In genomic region chr18:26190506-26190905, GRCh38 we compare ENCODE assay signal across 9 cellular contexts. TPM values are rescaled to one million over a fixed set of nuclear protein-coding genes. Genes with fewer than 3 reads are reported as not detected.
DNase-seq lines count a peak whose midpoint lies in the region; ATAC-seq and TF ChIP-seq lines count a peak whose summit lies in the region.
"Had no signal": no experiment of that assay in that cellular context is flagged by ENCODE, and none has a peak within 500 bp of the region (broad histone marks: within the 10 kb centered on the region; RNA-seq: fewer than 3 reads in every experiment).

No MANE protein-coding gene starts in this region.

- H3K9me2 ChIP-seq in DOHH2 (replicated peaks; ENCODE audit: control insufficient read depth, low read length), result no peaks in the 10 kb centered on the region

- WGBS in smooth muscle cell (ENCODE audit: low lambda C conversion rate), result 93% methylated on average over 8 of the region's 8 CpGs

- H3F3A ChIP-seq in DOHH2 (ENCODE audit: control insufficient read depth, insufficient read depth) (peaks cover 23% of the 10 kb centered on the region), smooth muscle cell (ENCODE audit: low read depth) (no peaks in the 10 kb centered on the region)

- H3K4me1 ChIP-seq in DOHH2 (ENCODE audit: control insufficient read depth, low read length) (peaks cover 42% of the 10 kb centered on the region), smooth muscle cell (ENCODE audit: low read depth) (no peaks in the 10 kb centered on the region)

- H3K9ac ChIP-seq in smooth muscle cell (ENCODE audit: low read depth), result no peak overlapping the region

- peaks cover 2% of the 10 kb centered on the region; the same call in 1 of the 2 replicates for H3K9me3 ChIP-seq in DOHH2 (ENCODE audit: control insufficient read depth, insufficient read depth, low read length)
- no peaks in the 10 kb centered on the region for H3K9me3 ChIP-seq in smooth muscle cell (replicated peaks; ENCODE audit: low read depth)
- H3K9me3 ChIP-seq in MG63, result no peaks in the 10 kb centered on the region

- H3K27ac ChIP-seq in DOHH2 (ENCODE audit: low read depth, low read length) (peak overlapping the region; percentile 83), smooth muscle cell (ENCODE audit: low read depth) (no peak overlapping the region)

- H3K4me3 ChIP-seq in DOHH2 (ENCODE audit: low read length) (peak overlapping the region; percentile 53), smooth muscle cell (no peak overlapping the region), MG63 (no peak overlapping the region)

- peak; percentile 83 for ATAC-seq in GM21619 (IDR thresholded peaks at IDR 0.05; ENCODE audit: unreplicated experiment)

- no peaks in the 10 kb centered on the region for H4K20me1 ChIP-seq in DOHH2 (ENCODE audit: control insufficient read depth, insufficient read depth, low read depth, low read length)
- H4K20me1 ChIP-seq in smooth muscle cell (ENCODE audit: low read depth), result no peaks in the 10 kb centered on the region

- TF ChIP-seq CTCF in DOHH2 (IDR thresholded peaks at IDR 0.05; ENCODE audit: low read depth, low read length, poor library complexity, severe bottlenecking), result no peak
- TF ChIP-seq CTCF in smooth muscle cell (IDR thresholded peaks at IDR 0.05; ENCODE audit: borderline replicate concordance, insufficient read depth, poor library complexity, severe bottlenecking), result no peak

- no peak overlapping the region for H2AFZ ChIP-seq in smooth muscle cell (ENCODE audit: low read depth)

- H3K79me2 ChIP-seq in DOHH2 (ENCODE audit: control insufficient read depth, low read length) (no peaks in the 10 kb centered on the region), smooth muscle cell (ENCODE audit: low read depth) (no peaks in the 10 kb centered on the region)

- peak; percentile 24 for DNase-seq in M059J (ENCODE audit: low read depth)
- peak; percentile 38 for DNase-seq in activated naive CD4-positive, alpha-beta T cell treated with anti-CD3 and anti-CD28 coated beads, Interleukin-2, amount 50 U/mL, for 16 hours
- DNase-seq in smooth muscle cell (lab: John Stamatoyannopoulos, UW; ENCODE audit: unreplicated experiment), result no peak
- no peak for DNase-seq in foreskin melanocyte
- no peak for DNase-seq in MG63
- DNase-seq in SIG-M5 (lab: John Stamatoyannopoulos, UW), result no peak

- H3K36me3 ChIP-seq in DOHH2 (ENCODE audit: control insufficient read depth, low read length) (peaks cover 3% of the 10 kb centered on the region; the same call in 1 of the 2 replicates), smooth muscle cell (ENCODE audit: low read depth) (no peaks in the 10 kb centered on the region), MG63 (no peaks in the 10 kb centered on the region)

- peak overlapping the region; percentile 59 for H3K4me2 ChIP-seq in DOHH2 (ENCODE audit: low read length)
- H3K4me2 ChIP-seq in smooth muscle cell, result no peak overlapping the region

- H3K27me3 ChIP-seq in DOHH2 (ENCODE audit: control insufficient read depth, low read length) (no peaks in the 10 kb centered on the region), smooth muscle cell (ENCODE audit: low read depth) (no peaks in the 10 kb centered on the region), MG63 (no peaks in the 10 kb centered on the region)

RNA-seq across cellular contexts. Expression of gene TAF4B, which starts 35.7 kb away (rescaled TPM):
- 3.8 and 4.0 TPM in 2 replicates for total RNA-seq in M059J (2014; rRNA removed; shearing (Covaris generic))
- 2.7 and 5.4 TPM in 2 replicates for total RNA-seq in smooth muscle cell
- polyA plus RNA-seq in smooth muscle cell, result 0.89 and 1.6 TPM in 2 replicates
- 3.7 and 5.7 TPM in 2 replicates for total RNA-seq in MG63 (2014; rRNA removed; shearing (Covaris generic); ENCODE audit: low replicate concordance)

RNA-seq across cellular contexts. Expression of gene PSMA8, which starts 56.8 kb away (rescaled TPM):
- total RNA-seq in M059J (2014; rRNA removed; shearing (Covaris generic)), result 0.15 TPM in 1 of 2 replicates, not detected in the other
- total RNA-seq in smooth muscle cell, result 0.49 TPM in 1 of 2 replicates, not detected in the other
- not detected in 2 replicates for polyA plus RNA-seq in smooth muscle cell
- 0.23 TPM in 1 of 2 replicates, not detected in the other for total RNA-seq in MG63 (2014; rRNA removed; shearing (Covaris generic); ENCODE audit: low replicate concordance)
- polyA plus RNA-seq: neural cell had no signal

Comparison
In these comparisons a context has a peak if more than half of its experiments do, and no peak if none do; other contexts are left out.
1. DNase-seq: peak in M059J (single experiment) and activated naive CD4-positive, alpha-beta T cell treated with anti-CD3 and anti-CD28 coated beads, Interleukin-2, amount 50 U/mL, for 16 hours (single experiment); none in smooth muscle cell (single experiment), foreskin melanocyte (single experiment), MG63 (single experiment) and SIG-M5 (single experiment).